Comparison of ENCODE assay signal across 16 cellular contexts in genomic region chr18:22339913-22340312, GRCh38.
DNase-seq lines count a peak whose midpoint lies in the region; ATAC-seq and TF ChIP-seq lines count a peak whose summit lies in the region.
"Had no signal": no experiment of that assay in that cellular context is flagged by ENCODE, and none has a peak within 500 bp of the region (broad histone marks: within the 10 kb centered on the region; RNA-seq: fewer than 3 reads in every experiment).

No MANE protein-coding gene starts in this region.

- H3K9me3 ChIP-seq in heart left ventricle: no peaks in the 10 kb centered on the region
- H3K9me3 ChIP-seq in right cardiac atrium (ENCODE audit: control insufficient read depth, low read length): no peaks in the 10 kb centered on the region
- H3K9me3 ChIP-seq: BLaER1 treated with 17β-estradiol and CSF1 and Interleukin-3, amounts not matched to agents 10 nM and 100 nM had no signal

- no peaks in the 10 kb centered on the region for H3K27me3 Mint-ChIP-seq in effector memory CD8-positive, alpha-beta T cell
- H3K27me3 Mint-ChIP-seq: CD4-positive, CD25-positive, alpha-beta regulatory T cell had no signal

- 54 to 61% (median 58%) methylated on average over 4 of the region's 4 CpGs for WGBS in heart left ventricle, 4 donors
- 58% methylated on average over 4 of the region's 4 CpGs for WGBS in right cardiac atrium

- ATAC-seq in heart left ventricle (peak in 1 of 4 donors; percentile 53), Right ventricle myocardium inferior (no peak), right cardiac atrium (peak in 1 of 2 donors; percentile 51), HG03460 (IDR thresholded peaks at IDR 0.05; ENCODE audit: unreplicated experiment) (no peak), GM21737 (IDR thresholded peaks at IDR 0.05; ENCODE audit: unreplicated experiment) (no peak)
- no peak for ATAC-seq in effector memory CD8-positive, alpha-beta T cell (replicated peaks)
- ATAC-seq in stimulated activated effector memory CD8-positive, alpha-beta T cell treated with anti-CD3 and anti-CD28 coated beads, Interleukin-12 subunit alpha, Interleukin-12 subunit beta, amount 100 ng/mL, for 72 hours: no peak
- ATAC-seq: GM12878, GM23338, HepG2 had no signal

- no peak overlapping the region for H3K4me3 ChIP-seq in heart left ventricle
- no peak overlapping the region for H3K4me3 ChIP-seq in right cardiac atrium (ENCODE audit: low read length)
- H3K4me3 ChIP-seq: BLaER1 treated with 17β-estradiol and CSF1 and Interleukin-3, amounts not matched to agents 10 nM and 100 nM; GM12878; GM23338 had no signal

- DNase-seq in heart left ventricle (no peak), Right ventricle myocardium inferior (ENCODE audit: missing footprints) (no peak), right cardiac atrium (no peak), retina (no peak)
- DNase-seq in effector memory CD8-positive, alpha-beta T cell: no peak
- DNase-seq in stimulated activated effector memory CD8-positive, alpha-beta T cell treated with anti-CD3 and anti-CD28 coated beads, Interleukin-12 subunit alpha, Interleukin-12 subunit beta, amount 100 ng/mL, for 72 hours (ENCODE audit: low spot score in 2 of 2): no peak
- DNase-seq: ACHN; CD4-positive, CD25-positive, alpha-beta regulatory T cell; DMS79; H7 had no signal

- peak overlapping the region; percentile 95 to 97 for H3K27ac Mint-ChIP-seq in effector memory CD8-positive, alpha-beta T cell
- H3K27ac Mint-ChIP-seq in stimulated activated effector memory CD8-positive, alpha-beta T cell treated with anti-CD3 and anti-CD28 coated beads, Interleukin-12 subunit alpha, Interleukin-12 subunit beta, amount 100 ng/mL, for 72 hours: peak overlapping the region; percentile 86
- H3K27ac Mint-ChIP-seq: GM23338 had no signal

- peaks cover 6% of the 10 kb centered on the region for H3K36me3 Mint-ChIP-seq in effector memory CD8-positive, alpha-beta T cell (ENCODE audit: insufficient read depth)
- no peaks in the 10 kb centered on the region for H3K36me3 Mint-ChIP-seq in stimulated activated effector memory CD8-positive, alpha-beta T cell treated with anti-CD3 and anti-CD28 coated beads, Interleukin-12 subunit alpha, Interleukin-12 subunit beta, amount 100 ng/mL, for 72 hours
- H3K36me3 Mint-ChIP-seq: CD4-positive, CD25-positive, alpha-beta regulatory T cell had no signal

- peaks cover 0 to 52% (median 25%) of the 10 kb centered on the region in 12 donors for H3K4me1 ChIP-seq in heart left ventricle
- H3K4me1 ChIP-seq in right cardiac atrium (ENCODE audit: control insufficient read depth, insufficient read depth, low read length): peaks cover 16% of the 10 kb centered on the region

- TF ChIP-seq CTCF in heart left ventricle (IDR thresholded peaks at IDR 0.05): no peak

- H3K4me1 Mint-ChIP-seq in effector memory CD8-positive, alpha-beta T cell (ENCODE audit: low read depth in 2 of 2): peaks cover 67 to 82% of the 10 kb centered on the region in 2 donors
- H3K4me1 Mint-ChIP-seq in stimulated activated effector memory CD8-positive, alpha-beta T cell treated with anti-CD3 and anti-CD28 coated beads, Interleukin-12 subunit alpha, Interleukin-12 subunit beta, amount 100 ng/mL, for 72 hours: peaks cover 68% of the 10 kb centered on the region

- no peaks in the 10 kb centered on the region for H3K9me3 Mint-ChIP-seq in effector memory CD8-positive, alpha-beta T cell
- no peaks in the 10 kb centered on the region for H3K9me3 Mint-ChIP-seq in stimulated activated effector memory CD8-positive, alpha-beta T cell treated with anti-CD3 and anti-CD28 coated beads, Interleukin-12 subunit alpha, Interleukin-12 subunit beta, amount 100 ng/mL, for 72 hours
- H3K9me3 Mint-ChIP-seq: GM23338 had no signal

- no peak for TF ChIP-seq POLR2A in heart left ventricle (IDR thresholded peaks at IDR 0.05)

- H3K4me3 Mint-ChIP-seq in effector memory CD8-positive, alpha-beta T cell: peak overlapping the region; percentile 10 to 47
- H3K4me3 Mint-ChIP-seq in stimulated activated effector memory CD8-positive, alpha-beta T cell treated with anti-CD3 and anti-CD28 coated beads, Interleukin-12 subunit alpha, Interleukin-12 subunit beta, amount 100 ng/mL, for 72 hours: no peak overlapping the region
- H3K4me3 Mint-ChIP-seq: CD4-positive, CD25-positive, alpha-beta regulatory T cell; GM23338 had no signal

- peak overlapping the region in 7 of 12 donors; percentile 13 to 59 (median 32) for H3K27ac ChIP-seq in heart left ventricle
- H3K27ac ChIP-seq in right cardiac atrium (ENCODE audit: low read length): peak overlapping the region; percentile 65
- H3K27ac ChIP-seq: BLaER1 treated with 17β-estradiol and CSF1 and Interleukin-3, amounts not matched to agents 10 nM and 100 nM had no signal

- H3K27me3 ChIP-seq in heart left ventricle (no peaks in the 10 kb centered on the region), right cardiac atrium (ENCODE audit: control insufficient read depth, insufficient read depth) (no peaks in the 10 kb centered on the region)
- H3K27me3 ChIP-seq: BLaER1 treated with 17β-estradiol and CSF1 and Interleukin-3, amounts not matched to agents 10 nM and 100 nM had no signal

- no peaks in the 10 kb centered on the region for H3K36me3 ChIP-seq in heart left ventricle
- H3K36me3 ChIP-seq: BLaER1 treated with 17β-estradiol and CSF1 and Interleukin-3, amounts not matched to agents 10 nM and 100 nM had no signal

- intact Hi-C loops in heart left ventricle (cut with DNase I) (loop anchor here in 3 of 10 donors (5.0 to 10.0 kb wide), 5 partner anchors 55 to 165 kb away; no protein-coding TSS in a partner anchor), Right ventricle myocardium inferior (cut with DNase I) (no loop called here), right cardiac atrium (cut with DNase I) (loop anchor here in 1 of 4 donors (10.0 kb wide), 2 partner anchors 125 kb away; no protein-coding TSS in a partner anchor)
